Comparison of ENCODE assay signal across 25 cellular contexts in the genomic region with DNA sequence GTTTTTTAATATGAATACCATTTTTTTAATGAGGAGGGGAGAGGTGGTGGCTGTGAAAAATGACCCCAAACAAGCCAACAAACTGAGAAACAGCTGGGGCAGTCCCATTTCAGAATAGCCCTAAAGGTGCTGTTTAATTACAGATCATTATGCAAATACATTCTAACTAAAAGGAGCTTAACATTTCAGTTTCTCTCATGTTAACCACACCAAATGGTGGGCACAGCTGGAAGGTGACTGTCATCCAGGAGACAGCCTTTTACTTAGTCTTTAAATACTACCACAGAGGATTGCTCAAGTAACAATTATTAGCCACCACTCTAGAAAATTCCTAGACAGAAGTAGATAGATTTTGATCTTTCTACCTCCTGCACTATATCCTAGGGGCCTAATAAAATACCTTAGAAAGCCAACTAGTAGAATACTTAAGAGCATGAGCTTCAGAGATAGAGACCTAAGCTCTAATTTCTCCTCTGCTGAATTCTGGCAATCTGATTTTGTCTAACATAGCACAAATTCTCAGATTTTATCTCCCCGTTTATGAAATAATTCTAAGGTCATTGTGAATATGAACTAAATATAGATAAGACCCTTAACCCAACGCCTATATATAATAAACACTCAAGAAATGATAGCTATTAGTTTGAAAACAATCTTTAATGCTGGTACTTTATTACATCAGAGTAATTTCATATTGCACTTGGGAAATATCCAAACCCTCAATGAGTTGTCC.
"Had no signal": no experiment of that assay in that cellular context is flagged by ENCODE, and none has a peak within 500 bp of the region (broad histone marks: within the 10 kb centered on the region; RNA-seq: fewer than 3 reads in every experiment).

No MANE protein-coding gene starts in this region.

- ATAC-seq: gastrocnemius medialis; left cardiac atrium; left ventricle myocardium superior; sciatic nerve; stimulated activated effector memory CD8-positive, alpha-beta T cell treated with anti-CD3 and anti-CD28 coated beads, Interleukin-12 subunit alpha, Interleukin-12 subunit beta, amount 100 ng/mL, for 72 hours had no signal

- DNase-seq: activated CD4-positive, alpha-beta memory T cell treated with anti-CD3 and anti-CD28 coated beads for 36 hours; activated CD4-positive, alpha-beta T cell treated with anti-CD3 and anti-CD28 coated beads for 48 hours; activated CD8-positive, alpha-beta memory T cell treated with anti-CD3 and anti-CD28 coated beads, Interleukin-2, amount 50 U/mL, for 4 hours; activated gamma-delta T cell; activated naive CD4-positive, alpha-beta T cell treated with anti-CD3 and anti-CD28 coated beads, Interleukin-2, amount 10 ng/mL, durations not matched to agents 7 days and 5 days; activated naive CD8-positive, alpha-beta T cell treated with anti-CD3 and anti-CD28 coated beads, Interleukin-2, amount 10 ng/mL, durations not matched to agents 7 days and 5 days; activated T-cell treated with anti-CD3 and anti-CD28 coated beads, Interleukin-2, amount 50 U/mL, for 1 hour; brain microvascular endothelial cell; dorsolateral prefrontal cortex; effector memory CD4-positive, alpha-beta T cell; gastrocnemius medialis; glutamatergic neuron; left cardiac atrium; left ventricle myocardium superior; retina; stimulated activated CD4-positive, alpha-beta T cell treated with anti-CD3 and anti-CD28 coated beads, Interleukin-4, amount 100 ng/mL, for 24 hours; uterus had no signal

- FAIRE-seq: astrocyte, keratinocyte had no signal

- H3K36me3 ChIP-seq: brain microvascular endothelial cell, gastrocnemius medialis, neutrophil, thoracic aorta, uterus had no signal

- H3K27ac ChIP-seq: brain microvascular endothelial cell, coronary artery, dorsolateral prefrontal cortex, gastrocnemius medialis, neutrophil, skin epidermis, thoracic aorta, uterus had no signal

- H3K4me3 ChIP-seq: coronary artery, dorsolateral prefrontal cortex, gastrocnemius medialis, skin epidermis, thoracic aorta, uterus had no signal

- H3K27me3 ChIP-seq: brain microvascular endothelial cell, dorsolateral prefrontal cortex, gastrocnemius medialis, neutrophil, uterus had no signal

- H3K9me3 ChIP-seq: gastrocnemius medialis, neutrophil, thoracic aorta, uterus had no signal

- H3K4me1 ChIP-seq: gastrocnemius medialis, uterus had no signal
